Comparison of ENCODE assay signal across 8 cellular contexts in the genomic region with DNA sequence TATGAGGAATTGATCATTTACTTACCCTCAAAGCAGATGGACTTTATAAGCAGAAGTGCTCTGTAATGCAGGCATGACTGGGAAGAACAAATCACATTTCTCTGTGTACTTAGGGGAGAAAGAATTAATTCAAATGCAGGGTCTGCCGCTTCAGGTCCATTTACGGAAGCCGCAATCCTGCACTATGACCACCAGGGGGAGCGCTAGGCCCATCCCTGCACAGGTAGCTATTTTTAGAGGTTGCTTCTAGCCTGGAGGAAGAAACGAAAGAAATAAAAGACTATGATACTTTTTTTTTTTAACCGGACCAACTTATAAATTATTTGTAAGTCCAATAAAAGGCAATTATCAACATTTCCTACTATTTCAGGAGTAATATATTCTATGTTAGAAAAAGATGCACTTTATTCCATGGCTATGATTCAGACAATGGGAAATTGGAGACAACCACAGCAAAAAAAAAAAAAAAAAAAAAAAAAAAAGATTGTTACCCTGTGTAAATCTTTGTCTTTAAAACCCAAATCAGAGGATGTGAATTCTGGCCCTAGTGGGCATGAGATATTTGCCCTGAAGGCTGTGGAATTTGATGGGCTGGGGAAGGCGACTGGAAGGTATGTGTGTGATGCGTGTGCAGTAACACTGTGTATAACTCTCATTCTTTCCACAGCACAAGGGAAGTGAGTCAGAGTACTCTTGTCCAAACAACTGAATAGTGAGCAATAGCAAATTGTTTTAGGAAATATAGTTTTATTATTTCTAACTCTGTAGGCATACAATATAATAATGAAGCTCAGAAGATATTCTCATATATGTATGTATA. TPM values are rescaled to one million over a fixed set of nuclear protein-coding genes. Genes with fewer than 3 reads are reported as not detected.
A peak's percentile ranks its signal among the peaks of the same experiment; 100 is the strongest.
DNase-seq lines count a peak whose midpoint lies in the region; ATAC-seq and TF ChIP-seq lines count a peak whose summit lies in the region.

No MANE protein-coding gene starts in this region.

- H3K4me1 Mint-ChIP-seq in Caco-2 (ENCODE audit: low read depth, unreplicated experiment) = no peaks in the 10 kb centered on the region
- peaks cover 11% of the 10 kb centered on the region for H3K4me1 Mint-ChIP-seq in type B pancreatic cell (ENCODE audit: unreplicated experiment)

- H3K27ac Mint-ChIP-seq in Caco-2 (ENCODE audit: unreplicated experiment) = no peak overlapping the region
- no peak overlapping the region for H3K27ac Mint-ChIP-seq in type B pancreatic cell

- no peak overlapping the region for H3K4me3 ChIP-seq in Caco-2 (ENCODE audit: low read depth, low read length)

- no peaks in the 10 kb centered on the region for H3K4me1 ChIP-seq in Caco-2

- in situ Hi-C loops in KBM-7 (cut with MboI; ENCODE audit: low pct_unique_long_range_greater_than_20kb, low sequenced_read_pairs) = no loop called here
- in situ Hi-C loops in SK-MEL-5 (cut with HindIII; ENCODE audit: low pct_unique_long_range_greater_than_20kb, low sequenced_read_pairs) = no loop called here

- DNase-seq in Caco-2 (peak; percentile 47 to 61), KBM-7 (peak; percentile 75), SK-MEL-5 (ENCODE audit: low read depth, low spot score) (peak; percentile 73), globus pallidus (ENCODE audit: low spot score) (peak; percentile 46), pons (ENCODE audit: low spot score) (peak; percentile 73), type B pancreatic cell (ENCODE audit: extremely low spot score, unreplicated experiment) (no peak)
- DNase-seq in activated naive CD4-positive, alpha-beta T cell treated with Interleukin-2 at 50 U/mL for 16 hours = peak; percentile 62

- no peaks in the 10 kb centered on the region for H3K9me3 Mint-ChIP-seq in Caco-2 (ENCODE audit: unreplicated experiment)
- no peaks in the 10 kb centered on the region for H3K9me3 Mint-ChIP-seq in type B pancreatic cell

- BruUV-seq in Caco-2 (replicated peaks; lab: Mats Ljungman, UMichigan) = no TSS peak

- H3K36me3 Mint-ChIP-seq in Caco-2 (ENCODE audit: insufficient read depth, unreplicated experiment) = no peaks in the 10 kb centered on the region
- H3K36me3 Mint-ChIP-seq in type B pancreatic cell = no peaks in the 10 kb centered on the region

- H3K9me3 ChIP-seq in Caco-2 = no peaks in the 10 kb centered on the region

- H3K27me3 Mint-ChIP-seq in Caco-2 (ENCODE audit: insufficient read depth, unreplicated experiment) = no peaks in the 10 kb centered on the region
- H3K27me3 Mint-ChIP-seq in type B pancreatic cell = peaks cover 41% of the 10 kb centered on the region

- H3K27me3 ChIP-seq in Caco-2 (replicated peaks; ENCODE audit: control insufficient read depth, insufficient read depth, low read length) = no peaks in the 10 kb centered on the region

- intact Hi-C loops in Caco-2 (cut with micrococcal nuclease; ENCODE audit: unreplicated experiment) = loop anchor here (1.0 to 10.0 kb wide), 5 partner anchors 155 to 1213 kb away; no protein-coding TSS in a partner anchor

- TF ChIP-seq CTCF in Caco-2 (IDR thresholded peaks at IDR 0.05; ENCODE audit: insufficient read depth in 1 of 2, low read depth in 1 of 2, low read length in 1 of 2, severe bottlenecking in 1 of 2, unreplicated experiment in 1 of 2) = peak; percentile 79 to 85
- TF ChIP-seq CTCF in type B pancreatic cell (conservative IDR thresholded peaks at IDR 0.05) = peak; percentile 97

- CTCF ChIA-PET in Caco-2 (lab: Charles Lee) = interaction anchor here (0.6 to 1.3 kb wide), 4 partner anchors 154 to 347 kb away, joined by 3 to 12 read pairs (median 4); no protein-coding TSS in a partner anchor

- H3K4me3 Mint-ChIP-seq in Caco-2 (ENCODE audit: unreplicated experiment) (no peak overlapping the region), type B pancreatic cell (no peak overlapping the region)

- POLR2A ChIA-PET in Caco-2 (lab: Charles Lee) = no interaction called here

- ATAC-seq in GM19463 (IDR thresholded peaks at IDR 0.05; ENCODE audit: unreplicated experiment) = peak; percentile 68

- H3K36me3 ChIP-seq in Caco-2 (ENCODE audit: control insufficient read depth, insufficient read depth, low read length) = no peaks in the 10 kb centered on the region

RNA-seq across cellular contexts. Expression of gene FYB2, which starts 12.9 kb away (rescaled TPM):
- total RNA-seq in Caco-2 (2022) (2.7 and 2.9 TPM in 2 replicates), type B pancreatic cell (ENCODE audit: low replicate concordance) (0.76 and 1.3 TPM in 2 replicates)
- total RNA-seq in SK-MEL-5 (2014; rRNA removed; shearing (Covaris generic)) = not detected in 2 replicates
- polyA plus RNA-seq in SK-MEL-5 (2015; cell fraction: cytosol; rRNA removed) = not detected in 2 replicates
- polyA plus RNA-seq in SK-MEL-5 (2015; cell fraction: nucleus; rRNA removed) = 0.31 TPM in 1 of 2 replicates, not detected in the other

RNA-seq across cellular contexts. Expression of gene C8A, which starts 22.5 kb away (rescaled TPM):
- total RNA-seq in Caco-2 (2022) (not detected in 2 replicates), type B pancreatic cell (ENCODE audit: low replicate concordance) (0.46 and 0.64 TPM in 2 replicates)
- not detected in 2 replicates for total RNA-seq in SK-MEL-5 (2014; rRNA removed; shearing (Covaris generic))
- polyA plus RNA-seq in SK-MEL-5 (2015; cell fraction: cytosol; rRNA removed) = not detected in 2 replicates
- polyA plus RNA-seq in SK-MEL-5 (2015; cell fraction: nucleus; rRNA removed) = not detected in 2 replicates
